In genomic region chr7:138891446-138891810, GRCh38 we compare ENCODE assay signal across 15 cellular contexts.
DNase-seq lines count a peak whose midpoint lies in the region; ATAC-seq, FAIRE-seq and TF ChIP-seq lines count a peak whose summit lies in the region.
"Had no signal": no experiment of that assay in that cellular context is flagged by ENCODE, and none has a peak within 500 bp of the region (broad histone marks: within the 10 kb centered on the region; RNA-seq: fewer than 3 reads in every experiment).

No MANE protein-coding gene starts in this region.

- H3K4me1 ChIP-seq in ACC112 (ENCODE audit: control insufficient read depth, insufficient read depth, low read length, unreplicated experiment), result peaks cover 19% of the 10 kb centered on the region
- H3K4me1 ChIP-seq in SK-N-SH (ENCODE audit: control insufficient read depth in 1 of 2, insufficient read depth in 2 of 2, low read depth in 1 of 2, low read length in 1 of 2), result peaks cover 26 to 49% of the 10 kb centered on the region in 2 experiments
- no peaks in the 10 kb centered on the region for H3K4me1 ChIP-seq in pancreas
- H3K4me1 ChIP-seq in testis, result no peaks in the 10 kb centered on the region
- H3K4me1 ChIP-seq: thyroid gland had no signal

- intact Hi-C loops in pancreas (cut with DNase I), result no loop called here
- intact Hi-C loops in testis (cut with DNase I; ENCODE audit: low total_unique reads), result no loop called here

- H3K4me3 ChIP-seq in ACC112 (ENCODE audit: low read depth, low read length) (no peak overlapping the region), SK-N-SH (ENCODE audit: low read depth in 2 of 2, low read length in 1 of 2) (peak overlapping the region; percentile 5 to 28; a peak in 2 of 4 replicates), pancreas (no peak overlapping the region), testis (no peak overlapping the region)
- H3K4me3 ChIP-seq: HAP-1, thyroid gland had no signal

- peak; percentile 8 to 27; a peak in 1 of 4 replicates for TF ChIP-seq EP300 in SK-N-SH (IDR thresholded peaks at IDR 0.05; ENCODE audit: borderline replicate concordance in 1 of 2, low read depth in 1 of 2, low read length in 1 of 2)

- H3K27ac ChIP-seq in ACC112 (ENCODE audit: low read depth, low read length), result peak overlapping the region; percentile 16; the same call in 1 of the 2 replicates
- H3K27ac ChIP-seq in SK-N-SH (ENCODE audit: low read depth in 2 of 2, low read length in 1 of 2), result peak overlapping the region; percentile 75 to 95
- no peak overlapping the region for H3K27ac ChIP-seq in pancreas
- H3K27ac ChIP-seq in testis, result no peak overlapping the region
- H3K27ac ChIP-seq: thyroid gland had no signal

- DNase-seq in GM04504 (ENCODE audit: low read depth), result peak; percentile 62
- peak; percentile 80 for DNase-seq in SK-N-SH
- peak; percentile 72 for DNase-seq in left kidney (ENCODE audit: low read depth, low spot score)
- DNase-seq in LoVo (ENCODE audit: low spot score), result no peak
- DNase-seq in pancreas, result no peak
- DNase-seq in testis, result no peak
- no peak for DNase-seq in NCI-H1436 treated with DMSO at 0.1 percent for 48 hours (lab: John Stamatoyannopoulos, UW)
- DNase-seq: activated B cell treated with CpG ODN at 0.5 μM for 24 hours; activated naive CD8-positive, alpha-beta T cell treated with anti-CD3 and anti-CD28 coated beads, Interleukin-2, amount 10 ng/mL, durations not matched to agents 7 days and 5 days; activated T-cell treated with anti-CD3 and anti-CD28 coated beads for 4 hours; SW 1271; thyroid gland had no signal

- no peak for TF ChIP-seq CTCF in SK-N-SH (IDR thresholded peaks at IDR 0.05)
- TF ChIP-seq CTCF in pancreas (IDR thresholded peaks at IDR 0.05), result no peak
- TF ChIP-seq CTCF in testis (IDR thresholded peaks at IDR 0.05), result no peak

- H3K4me2 ChIP-seq in SK-N-SH, result peak overlapping the region; percentile 73

- ATAC-seq in pancreas, result no peak

- H3K79me2 ChIP-seq in ACC112 (ENCODE audit: control insufficient read depth, insufficient read depth, low read length, unreplicated experiment) (no peaks in the 10 kb centered on the region), SK-N-SH (ENCODE audit: insufficient read depth) (no peaks in the 10 kb centered on the region)

- CTCF ChIA-PET in SK-N-SH (lab: Yijun Ruan, JAX), result interaction anchor here (1.0 to 3.4 kb wide), 13 partner anchors 11 to 184 kb away, joined by 3 to 21 read pairs (median 4); partner anchors contain the start of gene KIAA1549

- H3K9me3 ChIP-seq in SK-N-SH (no peaks in the 10 kb centered on the region), pancreas (no peaks in the 10 kb centered on the region), testis (no peaks in the 10 kb centered on the region)
- H3K9me3 ChIP-seq: HAP-1, thyroid gland had no signal

- peaks cover 8% of the 10 kb centered on the region for H3F3A ChIP-seq in SK-N-SH (replicated peaks; ENCODE audit: insufficient read depth)

- H4K20me1 ChIP-seq in SK-N-SH (ENCODE audit: insufficient read depth), result no peaks in the 10 kb centered on the region

- TF ChIP-seq RAD21 in SK-N-SH (IDR thresholded peaks at IDR 0.05; ENCODE audit: low read length), result no peak

- H3K36me3 ChIP-seq in ACC112 (ENCODE audit: insufficient read depth, low read length) (no peaks in the 10 kb centered on the region; the same call in 1 of the 2 replicates), SK-N-SH (replicated peaks in 1 of 2; ENCODE audit: control insufficient read depth in 1 of 2, insufficient read depth in 2 of 2, low read length in 1 of 2) (peaks cover 17 to 34% of the 10 kb centered on the region in 2 experiments), pancreas (peaks cover 0 to 5% (median 5%) of the 10 kb centered on the region in 3 donors), testis (ENCODE audit: low read depth, missing control alignments) (no peaks in the 10 kb centered on the region)
- H3K36me3 ChIP-seq: HAP-1, thyroid gland had no signal

- H2AFZ ChIP-seq in ACC112 (ENCODE audit: low read length, unreplicated experiment) (peak overlapping the region; percentile 44), SK-N-SH (ENCODE audit: low read depth) (no peak overlapping the region; the same call in 1 of the 2 replicates)

- no peaks in the 10 kb centered on the region for H3K27me3 ChIP-seq in ACC112 (ENCODE audit: insufficient read depth, low read length)
- no peaks in the 10 kb centered on the region for H3K27me3 ChIP-seq in SK-N-SH (ENCODE audit: insufficient read depth)
- no peaks in the 10 kb centered on the region for H3K27me3 ChIP-seq in pancreas
- no peaks in the 10 kb centered on the region for H3K27me3 ChIP-seq in testis
- H3K27me3 ChIP-seq: thyroid gland had no signal

- no peak for FAIRE-seq in pancreas (lab: Jason Lieb, UNC)
- FAIRE-seq: colon had no signal

- WGBS in SK-N-SH (ENCODE audit: low lambda C conversion rate), result 5% methylated on average over 5 of the region's 5 CpGs
- 85 to 89% methylated on average over 5 of the region's 5 CpGs for WGBS in pancreas, 2 donors
- 69 to 79% methylated on average over 5 of the region's 5 CpGs for WGBS in testis, 2 donors

- TF ChIP-seq POLR2A in testis (IDR thresholded peaks at IDR 0.05), result no peak

- no peak overlapping the region for H3K9ac ChIP-seq in SK-N-SH

- no peaks in the 10 kb centered on the region for H3K9me2 ChIP-seq in SK-N-SH

- POLR2A ChIA-PET in SK-N-SH (lab: Yijun Ruan, JAX), result interaction anchor here (0.6 to 1.2 kb wide), 4 partner anchors 84 to 128 kb away, joined by 3 read pairs; no protein-coding TSS in a partner anchor

TF ChIP-seq in SK-N-SH, 30 proteins besides CTCF, POLR2A, EP300 and RAD21:
- TF ChIP-seq MXI1 (IDR thresholded peaks at IDR 0.05; ENCODE audit: low read depth, low read length) (peak; percentile 42), TEAD4 (IDR thresholded peaks at IDR 0.05; ENCODE audit: borderline replicate concordance, insufficient read depth) (no peak), NFIC (IDR thresholded peaks at IDR 0.05; ENCODE audit: borderline replicate concordance) (peak; percentile 1; the same call in 1 of the 2 replicates), JUND (IDR thresholded peaks at IDR 0.05) (no peak), RXRA (IDR thresholded peaks at IDR 0.05; ENCODE audit: borderline replicate concordance, low read depth) (no peak; the same call in 1 of the 2 replicates), TCF12 (IDR thresholded peaks at IDR 0.05) (peak; percentile 96), POLR2AphosphoS5 (IDR thresholded peaks at IDR 0.05; ENCODE audit: low read depth, low read length) (peak; percentile 52; the same call in 1 of the 2 replicates), GABPA (IDR thresholded peaks at IDR 0.05; ENCODE audit: low read depth) (no peak), NRF1 (IDR thresholded peaks at IDR 0.05; ENCODE audit: low read depth, low read length) (no peak), IRF3 (IDR thresholded peaks at IDR 0.05; ENCODE audit: low read depth, low read length) (no peak), CHD2 (IDR thresholded peaks at IDR 0.05; ENCODE audit: low read length, partially characterized antibody) (peak; percentile 10), FOXM1 (IDR thresholded peaks at IDR 0.05; ENCODE audit: low read depth) (0 out of 2 replicates have a peak, but pooled peaks have one; percentile 27), GATA2 (CRISPR knock-in tag; IDR thresholded peaks at IDR 0.05) (peak; percentile 36; the same call in 1 of the 2 replicates), EZH2phosphoT487 (IDR thresholded peaks at IDR 0.05; ENCODE audit: borderline replicate concordance, low read depth) (no peak), RCOR1 (IDR thresholded peaks at IDR 0.05; ENCODE audit: low read length) (peak; percentile 25; the same call in 1 of the 2 replicates), PBX3 (IDR thresholded peaks at IDR 0.05) (peak; percentile 66), TAF1 (IDR thresholded peaks at IDR 0.05; ENCODE audit: borderline replicate concordance, low read depth, low read length) (0 out of 2 replicates have a peak, but pooled peaks have one; percentile 58)

Comparison
In these comparisons a context has a peak if more than half of its experiments do, and no peak if none do; other contexts are left out.
1. H3K27ac ChIP-seq: peak in ACC112 (single experiment) and SK-N-SH (2 of 2); none in pancreas (0 of 4) and testis (0 of 2).
2. H3K4me3 ChIP-seq: peak in SK-N-SH (2 of 2); none in ACC112 (single experiment), pancreas (0 of 4) and testis (0 of 2).
3. DNase-seq: peak in GM04504 (single experiment), SK-N-SH (single experiment) and left kidney (single experiment); none in LoVo (single experiment), pancreas (0 of 6), testis (single experiment) and NCI-H1436 treated with DMSO at 0.1 percent for 48 hours (single experiment).